In the genomic region with DNA sequence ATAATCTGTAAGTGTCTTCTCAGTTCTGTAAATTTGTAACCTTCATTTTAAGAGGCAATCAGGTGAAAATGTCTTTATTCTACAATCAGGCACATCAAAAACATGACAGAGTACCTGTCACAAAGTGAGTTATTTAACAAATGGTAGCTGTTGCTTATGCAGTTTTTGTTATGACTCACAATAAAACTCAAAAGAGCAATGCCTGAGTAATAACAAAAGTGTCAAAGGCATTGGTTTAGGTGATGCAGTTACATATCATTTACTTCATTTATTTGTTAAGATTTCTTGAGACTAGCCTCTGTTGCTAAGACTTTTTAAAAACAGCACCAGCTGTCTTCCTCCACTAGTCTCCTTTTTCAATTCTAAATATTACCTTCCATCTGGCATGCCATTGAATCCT, we compare ENCODE assay signal across 16 cellular contexts.
A peak's percentile ranks its signal among the peaks of the same experiment; 100 is the strongest.
DNase-seq lines count a peak whose midpoint lies in the region; ATAC-seq and TF ChIP-seq lines count a peak whose summit lies in the region.
"Had no signal": no experiment of that assay in that cellular context is flagged by ENCODE, and none has a peak within 500 bp of the region (broad histone marks: within the 10 kb centered on the region; RNA-seq: fewer than 3 reads in every experiment).

No MANE protein-coding gene starts in this region.

- no peaks in the 10 kb centered on the region for H3K27me3 ChIP-seq in colonic mucosa
- H3K27me3 ChIP-seq: suprapubic skin had no signal

- H3K27ac ChIP-seq in colonic mucosa, result no peak overlapping the region
- H3K27ac ChIP-seq: suprapubic skin had no signal

- TF ChIP-seq CTCF in GM20000 (IDR thresholded peaks at IDR 0.05; ENCODE audit: extremely low read depth, missing control alignments) (no peak), colonic mucosa (IDR thresholded peaks at IDR 0.05) (no peak)

- DNase-seq in GM20000 (ENCODE audit: low spot score) (peak; percentile 18), NCI-H524 treated with DMSO at 0.1 percent for 48 hours (lab: John Stamatoyannopoulos, UW) (peak; percentile 31), HK-2 (ENCODE audit: unreplicated experiment) (no peak), colonic mucosa (no peak), NCI-H1694 (lab: John Stamatoyannopoulos, UW) (no peak)
- no peak for DNase-seq in stimulated activated CD4-positive, alpha-beta T cell treated with anti-CD3 and anti-CD28 coated beads, Interleukin-2, amount 100 ng/mL, for 24 hours
- DNase-seq: activated CD4-positive, CD25-positive, alpha-beta regulatory T cell; effector memory CD4-positive, alpha-beta T cell; Kasumi-1; left cardiac atrium; naive B cell; NCI-H2081 treated with DMSO at 0.1 percent for 48 hours had no signal

- no peak overlapping the region for H3K9ac ChIP-seq in colonic mucosa (ENCODE audit: low read depth in 2 of 2, low read length in 2 of 2)

- intact Hi-C loops in colonic mucosa (cut with DNase I), result no loop called here

- no peaks in the 10 kb centered on the region for H3K4me1 ChIP-seq in colonic mucosa
- H3K4me1 ChIP-seq: suprapubic skin had no signal

- no peaks in the 10 kb centered on the region for H3K9me3 ChIP-seq in colonic mucosa
- H3K9me3 ChIP-seq: suprapubic skin had no signal

- ATAC-seq in GM18511 (IDR thresholded peaks at IDR 0.05; ENCODE audit: unreplicated experiment), result peak; percentile 65
- ATAC-seq in HG02943 (IDR thresholded peaks at IDR 0.05; ENCODE audit: low read depth, unreplicated experiment), result peak; percentile 63
- ATAC-seq: left cardiac atrium, sciatic nerve had no signal

- H3K36me3 ChIP-seq in colonic mucosa, result no peaks in the 10 kb centered on the region
- H3K36me3 ChIP-seq: suprapubic skin had no signal

- no peak overlapping the region for H3K4me3 ChIP-seq in colonic mucosa
- H3K4me3 ChIP-seq: suprapubic skin had no signal

Comparison
In these comparisons a context has a peak if more than half of its experiments do, and no peak if none do; other contexts are left out.
1. DNase-seq: peak in GM20000 (single experiment) and NCI-H524 treated with DMSO at 0.1 percent for 48 hours (single experiment); none in stimulated activated CD4-positive, alpha-beta T cell treated with anti-CD3 and anti-CD28 coated beads, Interleukin-2, amount 100 ng/mL, for 24 hours (0 of 2), HK-2 (single experiment), colonic mucosa (single experiment) and NCI-H1694 (single experiment).